Comparison of ENCODE assay signal across 9 cellular contexts in genomic region chr17:18261659-18262058, GRCh38. TPM values are rescaled to one million over a fixed set of nuclear protein-coding genes. Genes with fewer than 3 reads are reported as not detected.
DNase-seq lines count a peak whose midpoint lies in the region; ATAC-seq and TF ChIP-seq lines count a peak whose summit lies in the region.
"Had no signal": no experiment of that assay in that cellular context is flagged by ENCODE, and none has a peak within 500 bp of the region (broad histone marks: within the 10 kb centered on the region; RNA-seq: fewer than 3 reads in every experiment).

No MANE protein-coding gene starts in this region.

- H3K27ac ChIP-seq in SK-N-MC: no peak overlapping the region
- peak overlapping the region; percentile 81 for H3K27ac ChIP-seq in fibroblast of lung (ENCODE audit: insufficient read depth, low read length)

- H3K79me2 ChIP-seq in fibroblast of lung (ENCODE audit: control insufficient read depth, insufficient read depth, low read length): peaks cover 20% of the 10 kb centered on the region

- no peaks in the 10 kb centered on the region for H3K27me3 ChIP-seq in fibroblast of lung (ENCODE audit: control insufficient read depth, insufficient read depth, low read length)

- H3K36me3 ChIP-seq in SK-N-MC (ENCODE audit: insufficient read depth, low read length) (no peaks in the 10 kb centered on the region), fibroblast of lung (ENCODE audit: control insufficient read depth, insufficient read depth, low read length) (peaks cover 16% of the 10 kb centered on the region)

- DNase-seq in SK-N-MC (ENCODE audit: low read depth, low spot score) (no peak), fibroblast of lung (ENCODE audit: low read depth in 2 of 2) (no peak), retinal pigment epithelial cell (ENCODE audit: low read depth) (no peak)
- no peak for DNase-seq in stimulated activated CD8-positive, alpha-beta memory T cell treated with anti-CD3 and anti-CD28 coated beads, Interleukin-4, amount 100 ng/mL, for 48 hours
- DNase-seq: stimulated activated naive CD4-positive, alpha-beta T cell had no signal

- peak overlapping the region; percentile 62; the same call in 1 of the 2 replicates for H3K4me3 ChIP-seq in GM08714 (ENCODE audit: low read length)
- H3K4me3 ChIP-seq in SK-N-MC: peak overlapping the region; percentile 95
- peak overlapping the region; percentile 76 to 98 (median 86) for H3K4me3 ChIP-seq in fibroblast of lung (replicated peaks in 1 of 4; ENCODE audit: control extremely low read depth in 1 of 4, insufficient read depth in 1 of 4, low read depth in 3 of 4, low read length in 4 of 4)
- peak overlapping the region; percentile 83 for H3K4me3 ChIP-seq in retinal pigment epithelial cell (ENCODE audit: low read length)

- ATAC-seq in GM19397 (IDR thresholded peaks at IDR 0.05; ENCODE audit: unreplicated experiment) (no peak), GM18909 (IDR thresholded peaks at IDR 0.05; ENCODE audit: poor library complexity, unreplicated experiment) (no peak), HG03025 (IDR thresholded peaks at IDR 0.05; ENCODE audit: low FRiP score, unreplicated experiment) (no peak)

- TF ChIP-seq CTCF in fibroblast of lung (conservative IDR thresholded peaks at IDR 0.05 in 1 of 2, IDR thresholded peaks at IDR 0.05 in 1 of 2; ENCODE audit: low read depth in 1 of 2, low read length in 2 of 2): no peak
- no peak for TF ChIP-seq CTCF in retinal pigment epithelial cell (conservative IDR thresholded peaks at IDR 0.05; ENCODE audit: low read depth, low read length)

- H4K20me1 ChIP-seq in fibroblast of lung (ENCODE audit: control insufficient read depth, extremely low read depth, insufficient read depth, low read length): no peaks in the 10 kb centered on the region

- peaks cover 24% of the 10 kb centered on the region for H3K4me1 ChIP-seq in fibroblast of lung (ENCODE audit: control insufficient read depth, extremely low read depth, insufficient read depth, low read length)

- no peak overlapping the region for H2AFZ ChIP-seq in fibroblast of lung (ENCODE audit: low read length)

- peak overlapping the region; percentile 96 for H3K4me2 ChIP-seq in fibroblast of lung (ENCODE audit: extremely low read depth, insufficient read depth, low read length)

- H3K9me3 ChIP-seq in SK-N-MC (ENCODE audit: low read depth, low read length) (no peaks in the 10 kb centered on the region), fibroblast of lung (ENCODE audit: control insufficient read depth, insufficient read depth, low read depth, low read length) (no peaks in the 10 kb centered on the region)

- H3K9ac ChIP-seq in SK-N-MC (ENCODE audit: insufficient read length) (no peak overlapping the region), fibroblast of lung (ENCODE audit: insufficient read depth, low read length) (peak overlapping the region; percentile 26)

RNA-seq across cellular contexts. Expression of gene MIEF2, which starts 1.2 kb away (rescaled TPM):
- total RNA-seq in fibroblast of lung: 13.1 and 16.2 TPM in 2 replicates
- 3.9 and 4.2 TPM in 2 replicates for polyA plus RNA-seq in fibroblast of lung
- polyA plus RNA-seq in fibroblast of lung (2012): 6.7 and 7.9 TPM in 2 replicates
- polyA minus RNA-seq in fibroblast of lung (ENCODE audit: low replicate concordance): 6.9 and 7.3 TPM in 2 replicates

RNA-seq across cellular contexts. Expression of gene FLII, which starts 3.1 kb away (rescaled TPM):
- 284 and 395 TPM in 2 replicates for total RNA-seq in fibroblast of lung
- 199 and 313 TPM in 2 replicates for polyA plus RNA-seq in fibroblast of lung
- 223 and 352 TPM in 2 replicates for polyA plus RNA-seq in fibroblast of lung (2012)
- 521 and 754 TPM in 2 replicates for polyA minus RNA-seq in fibroblast of lung (ENCODE audit: low replicate concordance)

RNA-seq across cellular contexts. Expression of gene LLGL1, which starts 36.2 kb away (rescaled TPM):
- 25.4 and 32.2 TPM in 2 replicates for total RNA-seq in fibroblast of lung
- 15.1 and 21.1 TPM in 2 replicates for polyA plus RNA-seq in fibroblast of lung
- polyA plus RNA-seq in fibroblast of lung (2012): 19.6 and 25.9 TPM in 2 replicates
- polyA minus RNA-seq in fibroblast of lung (ENCODE audit: low replicate concordance): 45.1 and 47.2 TPM in 2 replicates

RNA-seq across cellular contexts. Expression of gene TOP3A, which starts 53.1 kb away (rescaled TPM):
- 15.4 and 16.5 TPM in 2 replicates for total RNA-seq in fibroblast of lung
- 12.7 and 17.5 TPM in 2 replicates for polyA plus RNA-seq in fibroblast of lung
- 12.3 and 14.3 TPM in 2 replicates for polyA plus RNA-seq in fibroblast of lung (2012)
- polyA minus RNA-seq in fibroblast of lung (ENCODE audit: low replicate concordance): 12.8 and 99.9 TPM in 2 replicates

RNA-seq across cellular contexts. Expression of gene SMCR8, which starts 53.4 kb away (rescaled TPM):
- total RNA-seq in fibroblast of lung: 17.2 and 19.5 TPM in 2 replicates
- 8.6 and 10.8 TPM in 2 replicates for polyA plus RNA-seq in fibroblast of lung
- polyA plus RNA-seq in fibroblast of lung (2012): 7.9 and 8.4 TPM in 2 replicates
- polyA minus RNA-seq in fibroblast of lung (ENCODE audit: low replicate concordance): 31.9 and 37.5 TPM in 2 replicates
